Comparison of ENCODE assay signal across 13 cellular contexts in the genomic region with DNA sequence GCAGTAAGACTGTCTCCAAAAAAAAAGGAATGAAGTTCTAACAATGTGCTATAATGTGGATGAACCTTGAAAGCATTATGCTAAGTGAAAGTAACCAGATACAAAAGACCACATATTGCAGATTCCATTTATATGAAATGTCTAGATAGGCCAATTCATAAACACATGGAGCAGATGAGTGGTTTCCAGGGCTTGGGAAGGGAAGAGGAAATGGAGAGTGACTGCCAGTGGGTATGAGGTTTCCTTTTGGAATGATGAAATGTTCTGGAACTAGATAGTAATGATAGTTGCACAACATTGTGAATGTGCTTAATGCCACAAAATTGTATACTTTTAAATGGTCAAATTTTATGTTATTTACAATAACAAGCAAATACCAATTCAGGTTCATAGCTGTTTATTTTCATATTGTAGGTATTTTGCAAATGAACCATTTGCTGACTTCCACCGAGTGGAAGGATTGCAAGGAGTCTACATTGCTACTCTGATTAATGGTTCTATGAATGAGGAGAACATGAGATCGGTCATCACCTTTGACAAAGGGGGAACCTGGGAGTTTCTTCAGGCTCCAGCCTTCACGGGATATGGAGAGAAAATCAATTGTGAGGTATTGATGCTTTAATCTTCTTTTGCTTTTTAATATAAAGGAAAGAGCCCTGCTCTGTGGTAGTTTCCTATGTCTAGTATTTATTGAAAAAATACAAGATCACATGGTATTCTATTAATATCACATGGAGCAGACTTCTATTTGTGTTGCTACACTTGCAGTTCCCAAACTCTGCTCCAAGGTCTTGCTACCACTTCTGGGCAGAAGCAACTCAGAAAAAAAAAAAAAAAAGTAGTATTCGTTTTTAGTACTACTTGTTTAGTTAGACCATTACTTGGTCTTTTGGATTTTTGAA.
DNase-seq lines count a peak whose midpoint lies in the region; ATAC-seq, FAIRE-seq and TF ChIP-seq lines count a peak whose summit lies in the region.
"Had no signal": no experiment of that assay in that cellular context is flagged by ENCODE, and none has a peak within 500 bp of the region (broad histone marks: within the 10 kb centered on the region; RNA-seq: fewer than 3 reads in every experiment).

No MANE protein-coding gene starts in this region.

- H3K4me3 Mint-ChIP-seq in activated naive CD8-positive, alpha-beta T cell treated with anti-CD3 and anti-CD28 coated beads, Interleukin-2, amount 10 ng/mL, durations not matched to agents 7 days and 5 days = no peak overlapping the region
- no peak overlapping the region for H3K4me3 Mint-ChIP-seq in immature natural killer cell

- H3K36me3 Mint-ChIP-seq in activated naive CD8-positive, alpha-beta T cell treated with anti-CD3 and anti-CD28 coated beads, Interleukin-2, amount 10 ng/mL, durations not matched to agents 7 days and 5 days = peaks cover 74% of the 10 kb centered on the region
- H3K36me3 Mint-ChIP-seq in immature natural killer cell = peaks cover 55 to 78% (median 61%) of the 10 kb centered on the region in 3 donors

- H3K9me3 Mint-ChIP-seq in activated naive CD8-positive, alpha-beta T cell treated with anti-CD3 and anti-CD28 coated beads, Interleukin-2, amount 10 ng/mL, durations not matched to agents 7 days and 5 days = peaks cover 3% of the 10 kb centered on the region
- H3K9me3 Mint-ChIP-seq in immature natural killer cell = peaks cover 0 to 1% (median 0%) of the 10 kb centered on the region in 6 donors

- POLR2A ChIA-PET in activated naive CD8-positive, alpha-beta T cell treated with anti-CD3 and anti-CD28 coated beads, Interleukin-2, amount 10 ng/mL, durations not matched to agents 7 days and 5 days (lab: Charles Lee) = no interaction called here

- ATAC-seq in activated naive CD8-positive, alpha-beta T cell treated with anti-CD3 and anti-CD28 coated beads, Interleukin-2, amount 10 ng/mL, durations not matched to agents 7 days and 5 days (ENCODE audit: low read depth) = no peak
- ATAC-seq in GM21381 (IDR thresholded peaks at IDR 0.05; ENCODE audit: unreplicated experiment) = no peak
- ATAC-seq in HG03025 (IDR thresholded peaks at IDR 0.05; ENCODE audit: low FRiP score, unreplicated experiment) = no peak

- peak overlapping the region; percentile 35 for H3K27ac Mint-ChIP-seq in activated naive CD8-positive, alpha-beta T cell treated with anti-CD3 and anti-CD28 coated beads, Interleukin-2, amount 10 ng/mL, durations not matched to agents 7 days and 5 days
- peak overlapping the region; percentile 75 to 91 (median 86) for H3K27ac Mint-ChIP-seq in immature natural killer cell

- peak; percentile 75 for FAIRE-seq in GM12891 (lab: Jason Lieb, UNC)
- FAIRE-seq: frontal cortex, TTC549 had no signal

- no peak for TF ChIP-seq POLR2A in GM12891 (IDR thresholded peaks at IDR 0.05; ENCODE audit: low read depth, low read length)

- no peaks in the 10 kb centered on the region for H3K27me3 Mint-ChIP-seq in activated naive CD8-positive, alpha-beta T cell treated with anti-CD3 and anti-CD28 coated beads, Interleukin-2, amount 10 ng/mL, durations not matched to agents 7 days and 5 days
- H3K27me3 Mint-ChIP-seq in immature natural killer cell (ENCODE audit: low read depth in 3 of 3) = peaks cover 0 to 6% (median 1%) of the 10 kb centered on the region in 3 donors

- peak; percentile 70 for DNase-seq in AG09319 (ENCODE audit: extremely low read depth, low read depth)
- DNase-seq in GM12891 (ENCODE audit: insufficient read length, low spot score) = no peak
- DNase-seq in activated naive CD8-positive, alpha-beta T cell treated with anti-CD3 and anti-CD28 coated beads, Interleukin-2, amount 10 ng/mL, durations not matched to agents 7 days and 5 days = no peak
- no peak for DNase-seq in immature natural killer cell
- no peak for DNase-seq in DMS153 (lab: John Stamatoyannopoulos, UW)
- no peak for DNase-seq in activated CD4-positive, CD25-positive, alpha-beta regulatory T cell (lab: John Stamatoyannopoulos, UW)
- DNase-seq: activated effector memory CD4-positive, alpha-beta T cell treated with anti-CD3 and anti-CD28 coated beads, Interleukin-2, amount 50 U/mL, for 16 hours; DMS79; NCI-H524 treated with DMSO at 0.1 percent for 48 hours had no signal

- H3K4me1 Mint-ChIP-seq in activated naive CD8-positive, alpha-beta T cell treated with anti-CD3 and anti-CD28 coated beads, Interleukin-2, amount 10 ng/mL, durations not matched to agents 7 days and 5 days = peaks cover 37% of the 10 kb centered on the region
- H3K4me1 Mint-ChIP-seq in immature natural killer cell = peaks cover 62 to 93% of the 10 kb centered on the region in 2 donors

- no peak for TF ChIP-seq CTCF in AG09319 (IDR thresholded peaks at IDR 0.05; ENCODE audit: low read depth, low read length)

TF ChIP-seq in GM12891, 5 proteins besides CTCF, POLR2A, EP300 and RAD21:
- TF ChIP-seq POLR2AphosphoS5 (IDR thresholded peaks at IDR 0.05; ENCODE audit: low read depth, low read length) (no peak), SPI1 (IDR thresholded peaks at IDR 0.05; ENCODE audit: low read depth, low read length) (no peak), TAF1 (IDR thresholded peaks at IDR 0.05; ENCODE audit: low read depth, low read length) (no peak), PAX5 (IDR thresholded peaks at IDR 0.05; ENCODE audit: insufficient read depth, low read length, severe bottlenecking) (no peak), POU2F2 (IDR thresholded peaks at IDR 0.05; ENCODE audit: low read depth, low read length) (no peak)
